8 cellular contexts compared by ENCODE assay signal in genomic region chr6:26204332-26205160, GRCh38.
DNase-seq lines count a peak whose midpoint lies in the region; ATAC-seq and TF ChIP-seq lines count a peak whose summit lies in the region.

No MANE protein-coding gene starts in this region.

- TF ChIP-seq EP300 in stomach (IDR thresholded peaks at IDR 0.05) = no peak

- CTCF ChIA-PET in Panc1 (lab: Charles Lee) = interaction anchor here (0.6 to 0.7 kb wide), 2 partner anchors 29 to 352 kb away, joined by 3 to 4 read pairs; no protein-coding TSS in a partner anchor

- H4K20me1 ChIP-seq in Karpas-422 (ENCODE audit: insufficient read depth, low read depth, low read length) = no peaks in the 10 kb centered on the region

- no peaks in the 10 kb centered on the region for H3K9me3 Mint-ChIP-seq in natural killer cell treated with Interleukin-12 subunit alpha and Interleukin-12 subunit beta and Interleukin-15 and Interleukin-18, amount 100 ng/mL, for 72 hours

- H3K36me3 Mint-ChIP-seq in natural killer cell treated with Interleukin-12 subunit alpha and Interleukin-12 subunit beta and Interleukin-15 and Interleukin-18, amount 100 ng/mL, for 72 hours = no peaks in the 10 kb centered on the region

- H2AFZ ChIP-seq in Karpas-422 (ENCODE audit: low read length) = peak overlapping the region; percentile 88

- peak overlapping the region; percentile 78 for H3K9ac ChIP-seq in Karpas-422 (ENCODE audit: low read length)

- peak overlapping the region; percentile 84 for H3K4me2 ChIP-seq in Karpas-422 (ENCODE audit: low read depth, low read length, poor library complexity, severe bottlenecking)

- BruUV-seq in Panc1 (replicated peaks; lab: Mats Ljungman, UMichigan) = TSS peak; percentile 97

- TF ChIP-seq CTCF in Panc1 (IDR thresholded peaks at IDR 0.05) = peak; percentile 30
- peak; percentile 31 for TF ChIP-seq CTCF in fibroblast of pulmonary artery (IDR thresholded peaks at IDR 0.05; ENCODE audit: low read length, missing control alignments)
- TF ChIP-seq CTCF in stomach (IDR thresholded peaks at IDR 0.05) = peak in 2 of 7 experiments; percentile 29 to 40

- no peaks in the 10 kb centered on the region for H3K9me3 ChIP-seq in Karpas-422 (ENCODE audit: low read length)
- H3K9me3 ChIP-seq in Panc1 (ENCODE audit: control insufficient read depth, insufficient read depth, low read depth, low read length) = no peaks in the 10 kb centered on the region
- H3K9me3 ChIP-seq in stomach = no peaks in the 10 kb centered on the region

- H3K4me1 ChIP-seq in Karpas-422 (ENCODE audit: low read length) (peaks cover 33% of the 10 kb centered on the region), Panc1 (ENCODE audit: control insufficient read depth, insufficient read depth, low read length) (peaks cover 22% of the 10 kb centered on the region), stomach (peaks cover 0 to 30% (median 5%) of the 10 kb centered on the region in 4 donors)

- WGBS in stomach, 5 donors = 0 to 1% (median 1%) methylated on average over 53 of the region's 53 CpGs

- H3K4me1 Mint-ChIP-seq in natural killer cell treated with Interleukin-12 subunit alpha and Interleukin-12 subunit beta and Interleukin-15 and Interleukin-18, amount 100 ng/mL, for 72 hours (ENCODE audit: low read depth in 2 of 2) = peaks cover 17 to 20% of the 10 kb centered on the region in 2 donors

- no peaks in the 10 kb centered on the region for H3K27me3 ChIP-seq in Karpas-422 (ENCODE audit: low read length)
- no peaks in the 10 kb centered on the region for H3K27me3 ChIP-seq in Panc1 (ENCODE audit: control insufficient read depth, insufficient read depth, low read length)
- H3K27me3 ChIP-seq in stomach = peaks cover 0 to 76% (median 14%) of the 10 kb centered on the region in 3 donors

- DNase-seq in DMS53 treated with DMSO at 0.1 percent for 48 hours (lab: John Stamatoyannopoulos, UW; ENCODE audit: unreplicated experiment) = peak; percentile 93
- peak; percentile 89 for DNase-seq in Karpas-422
- DNase-seq in Panc1 (ENCODE audit: low read depth, low spot score) = peak; percentile 98
- peak; percentile 63 to 67 for DNase-seq in activated T-helper 1 cell treated with anti-CD3 and anti-CD28 coated beads, Interleukin-2, amount 50 U/mL, for 16 hours (ENCODE audit: low read depth in 1 of 2, low spot score in 1 of 2)
- peak; percentile 99 for DNase-seq in fibroblast of pulmonary artery (ENCODE audit: low read depth)
- DNase-seq in natural killer cell treated with Interleukin-12 subunit alpha and Interleukin-12 subunit beta and Interleukin-15 and Interleukin-18, amount 100 ng/mL, for 72 hours (ENCODE audit: low spot score) = peak; percentile 86
- DNase-seq in stomach = peak; percentile 91

- H3K79me2 ChIP-seq in Karpas-422 (ENCODE audit: low read length) = no peaks in the 10 kb centered on the region

- H3K27ac ChIP-seq in Karpas-422 (ENCODE audit: low read length) = peak overlapping the region; percentile 34
- peak overlapping the region; percentile 93 for H3K27ac ChIP-seq in Panc1 (ENCODE audit: low read length)
- peak overlapping the region; percentile 93 to 98 (median 97) for H3K27ac ChIP-seq in stomach

- POLR2A ChIA-PET in Panc1 (lab: Charles Lee) = interaction anchor here (0.7 to 4.8 kb wide), 5 partner anchors 11 to 82 kb away, joined by 3 to 46 read pairs (median 6); a partner anchor contains a TSS

- TF ChIP-seq POLR2A in stomach (IDR thresholded peaks at IDR 0.05) = peak in 2 of 4 donors; percentile 91 to 99

- no peaks in the 10 kb centered on the region for H3K36me3 ChIP-seq in Karpas-422 (ENCODE audit: insufficient read depth, low read length)
- no peaks in the 10 kb centered on the region for H3K36me3 ChIP-seq in Panc1 (ENCODE audit: control insufficient read depth, insufficient read depth, low read length)
- H3K36me3 ChIP-seq in stomach = no peaks in the 10 kb centered on the region

- H3K4me3 Mint-ChIP-seq in natural killer cell treated with Interleukin-12 subunit alpha and Interleukin-12 subunit beta and Interleukin-15 and Interleukin-18, amount 100 ng/mL, for 72 hours = no peak overlapping the region

- ATAC-seq in GM21723 (IDR thresholded peaks at IDR 0.05; ENCODE audit: unreplicated experiment) (peak; percentile 54), Panc1 (peak; percentile 84)
- peak; percentile 85 for ATAC-seq in natural killer cell treated with Interleukin-12 subunit alpha and Interleukin-12 subunit beta and Interleukin-15 and Interleukin-18, amount 100 ng/mL, for 72 hours

- H3K4me3 ChIP-seq in Karpas-422 (ENCODE audit: low read length) (peak overlapping the region; percentile 73), Panc1 (ENCODE audit: low read depth in 2 of 2, low read length in 2 of 2) (peak overlapping the region; percentile 65 to 83), fibroblast of pulmonary artery (replicated peaks; ENCODE audit: low read depth, low read length) (peak overlapping the region; percentile 92), stomach (peak overlapping the region; percentile 48 to 72 (median 55))

- intact Hi-C loops in Panc1 (cut with micrococcal nuclease; ENCODE audit: unreplicated experiment) (no loop called here), stomach (cut with DNase I; ENCODE audit: low total_unique reads) (no loop called here)

- in situ Hi-C loops in Panc1 (cut with HindIII; ENCODE audit: low pct_unique_long_range_greater_than_20kb, low sequenced_read_pairs) = no loop called here

- no peak overlapping the region for H3K27ac Mint-ChIP-seq in natural killer cell treated with Interleukin-12 subunit alpha and Interleukin-12 subunit beta and Interleukin-15 and Interleukin-18, amount 100 ng/mL, for 72 hours

- no peaks in the 10 kb centered on the region for H3K27me3 Mint-ChIP-seq in natural killer cell treated with Interleukin-12 subunit alpha and Interleukin-12 subunit beta and Interleukin-15 and Interleukin-18, amount 100 ng/mL, for 72 hours

- no peaks in the 10 kb centered on the region for H3K9me2 ChIP-seq in Karpas-422 (replicated peaks; ENCODE audit: insufficient read depth, low read length)

Comparison
In these comparisons a context has a peak if more than half of its experiments do, and no peak if none do; other contexts are left out.
1. Peak in every context shown above with its lines: DNase-seq, ATAC-seq, H3K4me3 ChIP-seq and H3K27ac ChIP-seq.
2. H3K27ac ChIP-seq: peak in every context shown above with its lines; median percentile 97 in stomach; 93 in Panc1; 34 in Karpas-422.